ENCODE assay signal across 8 cellular contexts in genomic region chr19:43983544-43983911, GRCh38. TPM values are rescaled to one million over a fixed set of nuclear protein-coding genes. Genes with fewer than 3 reads are reported as not detected.
A peak's percentile ranks its signal among the peaks of the same experiment; 100 is the strongest.
DNase-seq lines count a peak whose midpoint lies in the region; ATAC-seq, FAIRE-seq and TF ChIP-seq lines count a peak whose summit lies in the region.

No MANE protein-coding gene starts in this region.

- intact Hi-C loops in esophagus squamous epithelium (cut with DNase I): no loop called here

- H3K27me3 ChIP-seq in MM.1S (replicated peaks; ENCODE audit: insufficient read depth, low read length): no peaks in the 10 kb centered on the region
- H3K27me3 ChIP-seq in esophagus squamous epithelium: no peaks in the 10 kb centered on the region
- H3K27me3 ChIP-seq in small intestine (ENCODE audit: control insufficient read depth in 2 of 2, insufficient read depth in 2 of 2, low read length in 2 of 2): no peaks in the 10 kb centered on the region

- no peak for TF ChIP-seq CTCF in MM.1S (IDR thresholded peaks at IDR 0.05; ENCODE audit: low read length)
- TF ChIP-seq CTCF in esophagus squamous epithelium (IDR thresholded peaks at IDR 0.05): no peak

- no peak for TF ChIP-seq POLR2A in esophagus squamous epithelium (IDR thresholded peaks at IDR 0.05)

- H4K20me1 ChIP-seq in MM.1S (ENCODE audit: insufficient read depth, low read length): no peaks in the 10 kb centered on the region

- H3K9me3 ChIP-seq in MM.1S (replicated peaks; ENCODE audit: insufficient read depth, low read length): no peaks in the 10 kb centered on the region
- peaks cover 0 to 30% (median 13%) of the 10 kb centered on the region in 3 donors for H3K9me3 ChIP-seq in esophagus squamous epithelium
- no peaks in the 10 kb centered on the region for H3K9me3 ChIP-seq in small intestine (ENCODE audit: control insufficient read depth, low read depth)

- H3K4me1 ChIP-seq in MM.1S (ENCODE audit: low read length) (no peaks in the 10 kb centered on the region), esophagus squamous epithelium (peaks cover 0 to 19% (median 5%) of the 10 kb centered on the region in 3 donors), small intestine (ENCODE audit: control insufficient read depth in 2 of 2, insufficient read depth in 1 of 2, low read depth in 1 of 2, low read length in 1 of 2) (no peaks in the 10 kb centered on the region)

- ATAC-seq in GM21390 (IDR thresholded peaks at IDR 0.05; ENCODE audit: unreplicated experiment) (peak; percentile 27), GM18502 (IDR thresholded peaks at IDR 0.05; ENCODE audit: poor library complexity, unreplicated experiment) (no peak), GM18519 (IDR thresholded peaks at IDR 0.05; ENCODE audit: low FRiP score, unreplicated experiment) (no peak)

- no peaks in the 10 kb centered on the region for H3K79me2 ChIP-seq in MM.1S (ENCODE audit: low read length)

- WGBS in esophagus squamous epithelium, 2 donors: 73 to 81% methylated on average over 2 of the region's 2 CpGs
- 65 to 74% (median 69%) methylated on average over 2 of the region's 2 CpGs for WGBS in small intestine, 3 donors

- no peak overlapping the region for H3K27ac ChIP-seq in MM.1S (ENCODE audit: low read length)
- peak overlapping the region in 2 of 4 donors; percentile 84 to 86 for H3K27ac ChIP-seq in esophagus squamous epithelium
- no peak overlapping the region for H3K27ac ChIP-seq in small intestine (ENCODE audit: low read depth in 1 of 2, low read length in 1 of 2)

- no peaks in the 10 kb centered on the region for H3K9me2 ChIP-seq in MM.1S (replicated peaks; ENCODE audit: insufficient read depth, low read length)

- no peak for FAIRE-seq in small intestine (lab: Jason Lieb, UNC)

- H3K36me3 ChIP-seq in MM.1S (replicated peaks; ENCODE audit: insufficient read depth, low read length) (no peaks in the 10 kb centered on the region), esophagus squamous epithelium (peaks cover 0 to 12% (median 0%) of the 10 kb centered on the region in 3 donors), small intestine (ENCODE audit: control insufficient read depth in 2 of 2, insufficient read depth in 2 of 2, low read length in 2 of 2) (no peaks in the 10 kb centered on the region)

- H3K4me3 ChIP-seq in MM.1S (ENCODE audit: low read length): peak overlapping the region; percentile 73
- peak overlapping the region; percentile 56 to 88 (median 76) for H3K4me3 ChIP-seq in esophagus squamous epithelium
- H3K4me3 ChIP-seq in small intestine (ENCODE audit: low read depth in 1 of 2, low read length in 2 of 2): peak overlapping the region; percentile 82 to 85

- no peak for DNase-seq in MM.1S
- no peak for DNase-seq in esophagus squamous epithelium (lab: John Stamatoyannopoulos, UW)
- no peak for DNase-seq in small intestine
- DNase-seq in COLO829 (ENCODE audit: low spot score): no peak
- no peak for DNase-seq in hypothalamus (lab: John Stamatoyannopoulos, UW)

- peak overlapping the region; percentile 54; the same call in 1 of the 2 replicates for H3K4me2 ChIP-seq in MM.1S (ENCODE audit: low read depth, low read length)

- peak overlapping the region; percentile 86 for H2AFZ ChIP-seq in MM.1S (ENCODE audit: low read length)

- no peak overlapping the region; the same call in 1 of the 2 replicates for H3K9ac ChIP-seq in MM.1S (ENCODE audit: low read length)

- H3F3A ChIP-seq in MM.1S (ENCODE audit: insufficient read depth, low read length): no peaks in the 10 kb centered on the region

RNA-seq across cellular contexts. Expression of gene ZNF155, which starts 0.5 kb away (rescaled TPM):
- total RNA-seq in esophagus squamous epithelium: 1 to 10 TPM; 2.0 to 7.1 (median 3.8) TPM
- polyA plus RNA-seq in small intestine: 1 to 10 TPM; 3.7 to 8.7 (median 4.3) TPM

RNA-seq across cellular contexts. Expression of gene ZNF230, which starts 19.2 kb away (rescaled TPM):
- 1 to 10 TPM; 1.1 to 6.3 (median 1.8) TPM for total RNA-seq in esophagus squamous epithelium
- 1 to 10 TPM; 1.1 to 1.8 (median 1.4) TPM for polyA plus RNA-seq in small intestine

RNA-seq across cellular contexts. Expression of gene ZNF221, which starts 32.5 kb away (rescaled TPM):
- 10 to 100 TPM in 1 of 4 donors, 1 to 10 TPM in 3; 1.4 to 12.9 (median 2.2) TPM for total RNA-seq in esophagus squamous epithelium
- 1 to 10 TPM in 1 of 3 donors, not detected in 2; 1.1 TPM for polyA plus RNA-seq in small intestine

RNA-seq across cellular contexts. Expression of gene ZNF222, which starts 41.7 kb away (rescaled TPM):
- total RNA-seq in esophagus squamous epithelium: 1 to 10 TPM; 1.1 to 6.7 (median 3.1) TPM
- 1 to 10 TPM; 1.9 to 3.8 (median 2.9) TPM for polyA plus RNA-seq in small intestine

RNA-seq across cellular contexts. Expression of gene ZNF45, which starts 48.4 kb away (rescaled TPM):
- 1 to 10 TPM; 5.0 to 8.4 (median 6.4) TPM for total RNA-seq in esophagus squamous epithelium
- polyA plus RNA-seq in small intestine: 1 to 10 TPM; 3.5 to 6.3 (median 5.8) TPM
